Comparison of ENCODE assay signal across 8 cellular contexts in genomic region chr11:73866586-73866996, GRCh38. TPM values are rescaled to one million over a fixed set of nuclear protein-coding genes. Genes with fewer than 3 reads are reported as not detected.
DNase-seq lines count a peak whose midpoint lies in the region; ATAC-seq and TF ChIP-seq lines count a peak whose summit lies in the region.

No MANE protein-coding gene starts in this region.

- peak; percentile 72 for DNase-seq in ACHN
- no peak for DNase-seq in colonic mucosa
- DNase-seq in lung (ENCODE audit: low spot score) = peak; percentile 34
- no peak for DNase-seq in stimulated activated CD4-positive, alpha-beta T cell treated with anti-CD3 and anti-CD28 coated beads, Interleukin-4, amount 100 ng/mL, for 4 hours
- no peak for DNase-seq in NCI-H1417 treated with DMSO at 0.1 percent for 48 hours (lab: John Stamatoyannopoulos, UW)
- no peak for DNase-seq in activated CD4-positive, alpha-beta T cell treated with anti-CD3 and anti-CD28 coated beads for 1 hour

- intact Hi-C loops in colonic mucosa (cut with DNase I) = no loop called here

- in situ Hi-C loops in ACHN (cut with HindIII; ENCODE audit: low pct_ligation_motif_present, low pct_unique_long_range_greater_than_20kb, low sequenced_read_pairs) = no loop called here

- H3K9ac ChIP-seq in HUES48 (ENCODE audit: low read depth, low read length) (no peak overlapping the region), colonic mucosa (ENCODE audit: low read depth in 2 of 2, low read length in 2 of 2) (no peak overlapping the region)

- H3K4me3 ChIP-seq in HUES48 (ENCODE audit: low read depth, low read length) (no peak overlapping the region), colonic mucosa (no peak overlapping the region), lung (no peak overlapping the region)

- H3K36me3 ChIP-seq in HUES48 (ENCODE audit: control insufficient read depth, insufficient read depth, low read length) = peaks cover 33% of the 10 kb centered on the region
- H3K36me3 ChIP-seq in colonic mucosa = no peaks in the 10 kb centered on the region
- H3K36me3 ChIP-seq in lung (ENCODE audit: control insufficient read depth in 2 of 2, insufficient read depth in 2 of 2, low read length in 2 of 2) = peaks cover 9 to 12% of the 10 kb centered on the region in 2 donors

- TF ChIP-seq CTCF in colonic mucosa (IDR thresholded peaks at IDR 0.05) (no peak), lung (IDR thresholded peaks at IDR 0.05; ENCODE audit: control extremely low read depth, extremely low read depth) (no peak)

- peak overlapping the region; percentile 46 for H3K27ac ChIP-seq in HUES48 (ENCODE audit: low read depth, low read length)
- peak overlapping the region; percentile 22 for H3K27ac ChIP-seq in colonic mucosa
- H3K27ac ChIP-seq in lung (ENCODE audit: low read depth in 1 of 2, low read length in 1 of 2) = peak overlapping the region in 1 of 2 donors; percentile 83

- H3K9me3 ChIP-seq in HUES48 (ENCODE audit: control insufficient read depth, insufficient read depth, low read length) (no peaks in the 10 kb centered on the region), colonic mucosa (no peaks in the 10 kb centered on the region), lung (ENCODE audit: control insufficient read depth in 2 of 2, insufficient read depth in 1 of 2, low read length in 1 of 2) (no peaks in the 10 kb centered on the region)

- no peaks in the 10 kb centered on the region for H3K27me3 ChIP-seq in HUES48 (ENCODE audit: control insufficient read depth, insufficient read depth, low read length)
- no peaks in the 10 kb centered on the region for H3K27me3 ChIP-seq in colonic mucosa
- H3K27me3 ChIP-seq in lung (ENCODE audit: control insufficient read depth, insufficient read depth) = no peaks in the 10 kb centered on the region

- ATAC-seq in lung (ENCODE audit: insufficient read depth, low FRiP score) = peak; percentile 30
- no peak for ATAC-seq in GM18909 (IDR thresholded peaks at IDR 0.05; ENCODE audit: poor library complexity, unreplicated experiment)

- WGBS in lung, 2 donors = 67 to 79% methylated on average over 2 of the region's 2 CpGs

- H3K4me1 ChIP-seq in HUES48 (ENCODE audit: control insufficient read depth, insufficient read depth, low read length) = peaks cover 10% of the 10 kb centered on the region
- no peaks in the 10 kb centered on the region for H3K4me1 ChIP-seq in colonic mucosa
- H3K4me1 ChIP-seq in lung (ENCODE audit: control insufficient read depth in 2 of 2, insufficient read depth in 2 of 2, low read length in 2 of 2) = peaks cover 0 to 2% of the 10 kb centered on the region in 2 donors

RNA-seq across cellular contexts. Expression of gene COA4, which starts 10.1 kb away (rescaled TPM):
- 100 to 1,000 TPM in 1 of 2 donors, 10 to 100 TPM in 1; 60.8 to 111 TPM for total RNA-seq in colonic mucosa
- 10 to 100 TPM; 40.0 to 65.4 TPM for total RNA-seq in lung
- polyA plus RNA-seq in lung = 100 to 1,000 TPM in 1 of 2 donors, 10 to 100 TPM in 1; 75.0 to 105 TPM

RNA-seq across cellular contexts. Expression of gene PAAF1, which starts 10.2 kb away (rescaled TPM):
- total RNA-seq in colonic mucosa = 10 to 100 TPM; 13.2 to 17.8 TPM
- total RNA-seq in lung = 10 to 100 TPM; 14.6 to 23.3 TPM
- 10 to 100 TPM; 10.2 to 13.3 TPM for polyA plus RNA-seq in lung

Comparison
In these comparisons a context has a peak if more than half of its experiments do, and no peak if none do; other contexts are left out.
1. DNase-seq: peak in ACHN (single experiment) and lung (single experiment); none in colonic mucosa (single experiment), stimulated activated CD4-positive, alpha-beta T cell treated with anti-CD3 and anti-CD28 coated beads, Interleukin-4, amount 100 ng/mL, for 4 hours (0 of 2), NCI-H1417 treated with DMSO at 0.1 percent for 48 hours (single experiment) and activated CD4-positive, alpha-beta T cell treated with anti-CD3 and anti-CD28 coated beads for 1 hour (single experiment).